ENCODE assay signal across 25 cellular contexts in the genomic region with DNA sequence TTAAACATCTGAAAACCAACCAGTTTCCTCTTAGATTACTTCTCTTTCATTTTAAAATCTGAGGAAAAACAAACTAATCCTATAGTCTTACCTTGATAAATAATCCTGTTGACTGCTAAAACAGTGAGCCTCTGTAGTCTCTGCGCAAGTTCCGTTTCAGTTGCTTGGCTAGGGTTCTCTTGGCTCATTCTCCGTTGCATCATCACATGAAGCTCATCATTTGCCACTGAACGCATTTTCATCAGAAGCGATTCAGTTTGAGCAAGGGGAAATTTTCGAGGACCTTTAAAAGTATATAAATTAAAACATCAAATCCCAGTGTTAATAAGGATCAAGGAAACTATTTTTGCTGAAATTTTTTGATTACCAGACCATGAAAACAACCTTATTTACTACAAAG.
"Had no signal": no experiment of that assay in that cellular context is flagged by ENCODE, and none has a peak within 500 bp of the region (broad histone marks: within the 10 kb centered on the region; RNA-seq: fewer than 3 reads in every experiment).

No MANE protein-coding gene starts in this region.

- H3K4me3 Mint-ChIP-seq: activated B cell treated with CpG ODN at 0.5 μM for 24 hours; activated CD4-positive, alpha-beta T cell treated with anti-CD3 and anti-CD28 coated beads, Interleukin-2, amount 10 ng/mL, durations not matched to agents 24 days and 14 days; activated T-cell treated with anti-CD3 and anti-CD28 coated beads, Interleukin-2, amount 50 U/mL, for 4 hours; brain; central memory CD8-positive, alpha-beta T cell; T-cell had no signal

- DNase-seq: activated B cell treated with CpG ODN at 0.5 μM for 24 hours; activated CD4-positive, alpha-beta T cell treated with anti-CD3 and anti-CD28 coated beads for 1 hour; activated CD4-positive, alpha-beta T cell treated with anti-CD3 and anti-CD28 coated beads, Interleukin-2, amount 10 ng/mL, durations not matched to agents 24 days and 14 days; activated CD4-positive, alpha-beta T cell treated with anti-CD3 and anti-CD28 coated beads, Interleukin-2, amount 50 U/mL, for 48 hours; activated effector memory CD4-positive, alpha-beta T cell treated with anti-CD3 and anti-CD28 coated beads, Interleukin-2, amount 50 U/mL, for 16 hours; activated naive CD4-positive, alpha-beta T cell treated with Interleukin-2 at 50 U/mL for 16 hours; activated T-cell treated with anti-CD3 and anti-CD28 coated beads, Interleukin-2, amount 50 U/mL, for 4 hours; NCI-H1105 treated with DMSO at 0.1 percent for 48 hours; NCI-H1436 treated with DMSO at 0.1 percent for 48 hours; NCI-H187; NCI-H2081; NCI-H446; NCI-H524 treated with DMSO at 0.1 percent for 48 hours; NCI-H748 treated with DMSO at 0.1 percent for 48 hours; NK-92 treated with Interleukin-12 subunit alpha and Interleukin-12 subunit beta, amount 100 ng/mL, for 24 hours; PC-3; SHP77 treated with DMSO at 0.1 percent for 48 hours; T-cell; T-helper 2 cell; T1000 had no signal

- H3K27ac ChIP-seq: KMS-11, SK-N-MC had no signal

- H3K27me3 Mint-ChIP-seq: activated B cell treated with CpG ODN at 0.5 μM for 24 hours; activated CD4-positive, alpha-beta T cell treated with anti-CD3 and anti-CD28 coated beads, Interleukin-2, amount 10 ng/mL, durations not matched to agents 24 days and 14 days; brain; central memory CD8-positive, alpha-beta T cell; T-cell had no signal

- H3K27ac Mint-ChIP-seq: activated B cell treated with CpG ODN at 0.5 μM for 24 hours; activated CD4-positive, alpha-beta T cell treated with anti-CD3 and anti-CD28 coated beads, Interleukin-2, amount 10 ng/mL, durations not matched to agents 24 days and 14 days; brain had no signal

- H3K4me2 ChIP-seq: KMS-11 had no signal

- H3K9me3 Mint-ChIP-seq: activated B cell treated with CpG ODN at 0.5 μM for 24 hours; activated CD4-positive, alpha-beta T cell treated with anti-CD3 and anti-CD28 coated beads, Interleukin-2, amount 10 ng/mL, durations not matched to agents 24 days and 14 days; activated naive CD4-positive, alpha-beta T cell treated with anti-CD3 and anti-CD28 coated beads, Interleukin-2, amount 50 U/mL, for 72 hours; activated T-cell treated with anti-CD3 and anti-CD28 coated beads, Interleukin-2, amount 50 U/mL, for 4 hours; brain; central memory CD8-positive, alpha-beta T cell; T-cell had no signal

- H3K4me1 Mint-ChIP-seq: activated B cell treated with CpG ODN at 0.5 μM for 24 hours, brain, T-cell had no signal

- H3K4me3 ChIP-seq: SK-N-MC had no signal
